Comparison of ENCODE assay signal across 8 cellular contexts in the genomic region with DNA sequence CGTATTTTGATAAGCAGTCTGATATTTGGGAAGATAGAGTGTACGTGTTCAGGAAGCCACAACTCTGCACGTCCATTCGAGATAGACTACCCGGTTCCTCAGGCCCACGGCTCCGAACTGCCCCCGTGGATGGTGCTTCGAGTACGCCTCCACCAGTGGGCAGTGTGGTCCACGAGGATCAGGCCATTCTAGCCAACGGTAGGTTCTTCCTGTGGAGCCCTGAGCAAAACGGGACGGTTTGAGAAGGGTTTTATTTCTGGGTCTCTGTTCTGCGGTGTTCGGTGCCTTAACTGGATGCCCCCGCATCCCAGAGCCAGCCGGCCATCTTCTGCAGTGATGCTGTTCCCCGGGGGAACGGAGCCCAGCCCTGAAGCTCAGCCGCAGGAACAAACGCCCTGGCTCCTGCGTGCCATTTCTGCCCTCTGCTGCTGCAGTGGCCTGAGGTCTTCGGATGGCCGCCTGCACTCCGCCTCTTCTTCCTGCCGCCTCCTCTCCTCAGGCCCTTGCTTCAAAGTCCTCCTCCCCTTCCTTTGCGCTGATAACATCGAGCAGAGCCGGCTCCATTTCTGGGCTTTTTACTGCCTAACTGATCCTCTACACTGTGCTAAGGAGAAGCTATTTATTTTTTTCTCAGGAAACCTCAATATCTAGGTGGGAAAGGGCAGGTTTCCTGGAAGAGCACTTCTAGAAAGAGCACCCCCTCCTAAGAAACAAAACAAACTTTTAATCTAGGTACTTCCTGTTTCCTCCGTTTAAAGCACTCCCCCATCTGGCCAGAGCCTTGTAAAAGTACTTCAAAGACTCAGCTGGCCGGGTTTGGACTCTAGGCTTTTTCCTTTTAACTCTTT.
A peak's percentile ranks its signal among the peaks of the same experiment; 100 is the strongest.
DNase-seq lines count a peak whose midpoint lies in the region; ATAC-seq lines count a peak whose summit lies in the region.

No MANE protein-coding gene starts in this region.

- ATAC-seq in central memory CD8-positive, alpha-beta T cell (replicated peaks; ENCODE audit: extremely low read depth, poor library complexity, severe bottlenecking), result no peak
- ATAC-seq in GM21576 (IDR thresholded peaks at IDR 0.05; ENCODE audit: unreplicated experiment), result no peak
- ATAC-seq in GM19328 (IDR thresholded peaks at IDR 0.05; ENCODE audit: unreplicated experiment), result no peak

- H3K4me3 Mint-ChIP-seq in central memory CD8-positive, alpha-beta T cell, result peak overlapping the region; percentile 45

- H3K36me3 Mint-ChIP-seq in central memory CD8-positive, alpha-beta T cell (ENCODE audit: insufficient read depth), result no peaks in the 10 kb centered on the region

- DNase-seq in DMS114 treated with DMSO at 0.1 percent for 48 hours (lab: John Stamatoyannopoulos, UW; ENCODE audit: unreplicated experiment) (peak; percentile 12), MV-4-11 (lab: John Stamatoyannopoulos, UW) (peak; percentile 88), medulla oblongata (ENCODE audit: extremely low spot score) (peak; percentile 41), NCI-H524 (lab: John Stamatoyannopoulos, UW) (no peak), NCI-H187 treated with DMSO at 0.1 percent for 48 hours (lab: John Stamatoyannopoulos, UW) (no peak)
- no peak for DNase-seq in central memory CD8-positive, alpha-beta T cell (ENCODE audit: low spot score in 2 of 2)

- H3K4me1 Mint-ChIP-seq in central memory CD8-positive, alpha-beta T cell, result peaks cover 10% of the 10 kb centered on the region

- H3K27ac Mint-ChIP-seq in central memory CD8-positive, alpha-beta T cell (ENCODE audit: low read depth), result peak overlapping the region; percentile 77

- peaks cover 33% of the 10 kb centered on the region for H3K27me3 Mint-ChIP-seq in central memory CD8-positive, alpha-beta T cell

- peaks cover 4% of the 10 kb centered on the region for H3K9me3 Mint-ChIP-seq in central memory CD8-positive, alpha-beta T cell

Comparison
In these comparisons a context has a peak if more than half of its experiments do, and no peak if none do; other contexts are left out.
1. DNase-seq: peak in DMS114 treated with DMSO at 0.1 percent for 48 hours (single experiment), MV-4-11 (single experiment) and medulla oblongata (single experiment); none in central memory CD8-positive, alpha-beta T cell (0 of 2), NCI-H524 (0 of 2) and NCI-H187 treated with DMSO at 0.1 percent for 48 hours (single experiment).